1 cellular context compared by ENCODE assay signal in the genomic region with DNA sequence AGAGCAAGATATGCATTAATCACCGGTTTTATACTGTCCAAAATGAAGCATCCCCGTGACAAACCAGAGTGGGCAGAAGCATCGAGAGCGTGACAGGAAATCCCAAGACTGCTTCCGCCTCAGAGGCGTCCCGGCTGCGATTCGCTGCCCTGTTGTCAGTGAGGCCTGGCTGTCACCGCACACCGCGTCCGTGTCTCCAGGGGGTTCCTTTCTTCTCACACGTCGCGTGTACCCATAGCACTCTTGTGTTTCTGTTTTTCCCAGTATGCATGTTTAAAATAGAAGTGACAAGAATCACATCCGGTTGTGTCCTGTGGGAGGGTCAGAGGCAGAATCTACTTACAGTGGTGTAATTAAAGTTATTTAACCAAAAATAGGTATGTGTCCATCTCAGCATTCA.
TF ChIP-seq lines count a peak whose summit lies in the region.

No MANE protein-coding gene starts in this region.

TF ChIP-seq in K562, 482 proteins besides CTCF, POLR2A, EP300 and RAD21:
- TF ChIP-seq HLTF (IDR thresholded peaks at IDR 0.05) (no peak), HDAC8 (tag; IDR thresholded peaks at IDR 0.05) (no peak), MYBL2 (IDR thresholded peaks at IDR 0.05; ENCODE audit: low read depth) (no peak), MYBL2 (CRISPR knock-in tag; IDR thresholded peaks at IDR 0.05; ENCODE audit: borderline replicate concordance) (no peak), SP2 (IDR thresholded peaks at IDR 0.05; ENCODE audit: extremely low read depth, low read depth, low read length, poor library complexity, severe bottlenecking) (no peak), HDGF (IDR thresholded peaks at IDR 0.05) (no peak), RNF2 (IDR thresholded peaks at IDR 0.05) (no peak), CREB3 (tag; conservative IDR thresholded peaks at IDR 0.05; ENCODE audit: low read depth) (no peak), SMC3 (conservative IDR thresholded peaks at IDR 0.05; ENCODE audit: insufficient read depth, low read depth, low read length) (no peak), ZNF217 (CRISPR knock-in tag; IDR thresholded peaks at IDR 0.05) (no peak), ZBTB12 (CRISPR knock-in tag; IDR thresholded peaks at IDR 0.05) (no peak), CBFB (CRISPR knock-in tag; IDR thresholded peaks at IDR 0.05) (no peak), POLR2AphosphoS5 (IDR thresholded peaks at IDR 0.05; ENCODE audit: control insufficient read depth, insufficient read depth, low read depth, low read length) (no peak)
